8 cellular contexts compared by ENCODE assay signal in genomic region chr20:36435799-36436541, GRCh38.
DNase-seq lines count a peak whose midpoint lies in the region; ATAC-seq and TF ChIP-seq lines count a peak whose summit lies in the region.

No MANE protein-coding gene starts in this region.

- no peak overlapping the region for H3K27ac Mint-ChIP-seq in activated naive CD8-positive, alpha-beta T cell

- H3K4me3 ChIP-seq in SK-N-SH (ENCODE audit: low read depth in 2 of 2, low read length in 1 of 2) (peak overlapping the region; percentile 35 to 39), heart right ventricle (peak overlapping the region; percentile 7 to 50 (median 38)), vagina (peak overlapping the region; percentile 35 to 42)

- no peaks in the 10 kb centered on the region for H3K27me3 ChIP-seq in SK-N-SH (ENCODE audit: insufficient read depth)
- peaks cover 0 to 28% (median 21%) of the 10 kb centered on the region in 7 donors for H3K27me3 ChIP-seq in heart right ventricle
- no peaks in the 10 kb centered on the region for H3K27me3 ChIP-seq in vagina

- no peaks in the 10 kb centered on the region for H3K79me2 ChIP-seq in SK-N-SH (ENCODE audit: insufficient read depth)

- H3K9me3 ChIP-seq in SK-N-SH: no peaks in the 10 kb centered on the region
- H3K9me3 ChIP-seq in heart right ventricle: no peaks in the 10 kb centered on the region
- H3K9me3 ChIP-seq in vagina: no peaks in the 10 kb centered on the region

- H3K36me3 Mint-ChIP-seq in activated naive CD8-positive, alpha-beta T cell: no peaks in the 10 kb centered on the region

- TF ChIP-seq RAD21 in SK-N-SH (IDR thresholded peaks at IDR 0.05; ENCODE audit: low read length): no peak

- peaks cover 2% of the 10 kb centered on the region for H3K4me1 Mint-ChIP-seq in activated naive CD8-positive, alpha-beta T cell (ENCODE audit: low read depth)

- peak overlapping the region; percentile 58 for H3K4me3 Mint-ChIP-seq in activated naive CD8-positive, alpha-beta T cell

- H3K9ac ChIP-seq in SK-N-SH: no peak overlapping the region

- CTCF ChIA-PET in HEK293T (lab: Yijun Ruan, JAX): interaction anchor here (1.3 kb wide), 1 partner anchor 36 kb away, joined by 4 read pairs; no protein-coding TSS in a partner anchor
- CTCF ChIA-PET in SK-N-SH (lab: Yijun Ruan, JAX): interaction anchor here (0.9 to 6.7 kb wide), 3 partner anchors 13 to 229 kb away, joined by 3 to 219 read pairs (median 3); no protein-coding TSS in a partner anchor

- no peak for TF ChIP-seq POLR2A in vagina (IDR thresholded peaks at IDR 0.05)

- no peaks in the 10 kb centered on the region for H3K36me3 ChIP-seq in SK-N-SH (replicated peaks in 1 of 2; ENCODE audit: control insufficient read depth in 1 of 2, insufficient read depth in 2 of 2, low read length in 1 of 2)
- no peaks in the 10 kb centered on the region for H3K36me3 ChIP-seq in heart right ventricle
- H3K36me3 ChIP-seq in vagina: no peaks in the 10 kb centered on the region

- H3K27me3 Mint-ChIP-seq in activated naive CD8-positive, alpha-beta T cell: no peaks in the 10 kb centered on the region

- H3K27ac ChIP-seq in 22Rv1: no peak overlapping the region
- H3K27ac ChIP-seq in SK-N-SH (ENCODE audit: low read depth in 2 of 2, low read length in 1 of 2): no peak overlapping the region
- no peak overlapping the region for H3K27ac ChIP-seq in heart right ventricle
- no peak overlapping the region for H3K27ac ChIP-seq in vagina

- peaks cover 0 to 4% of the 10 kb centered on the region in 2 experiments; a peak in 1 of 4 replicates for H3K4me1 ChIP-seq in SK-N-SH (ENCODE audit: control insufficient read depth in 1 of 2, insufficient read depth in 2 of 2, low read depth in 1 of 2, low read length in 1 of 2)
- peaks cover 0 to 14% (median 3%) of the 10 kb centered on the region in 9 donors for H3K4me1 ChIP-seq in heart right ventricle
- peaks cover 10% of the 10 kb centered on the region for H3K4me1 ChIP-seq in vagina

- H3K4me2 ChIP-seq in SK-N-SH: peak overlapping the region; percentile 44; the same call in 1 of the 2 replicates

- no peaks in the 10 kb centered on the region for H3K9me3 Mint-ChIP-seq in activated naive CD8-positive, alpha-beta T cell (ENCODE audit: low read depth)

- TF ChIP-seq CTCF in 22Rv1 (IDR thresholded peaks at IDR 0.05) (peak; percentile 52), SK-N-SH (IDR thresholded peaks at IDR 0.05) (no peak), heart right ventricle (IDR thresholded peaks at IDR 0.05) (no peak), vagina (IDR thresholded peaks at IDR 0.05) (no peak)

- no peak overlapping the region for H2AFZ ChIP-seq in SK-N-SH (ENCODE audit: low read depth)

- DNase-seq in HEK293T (ENCODE audit: extremely low spot score) (peak; percentile 62), SK-N-SH (peak; percentile 88), heart right ventricle (peak; percentile 51 to 78), renal cortical epithelial cell (ENCODE audit: low read depth) (peak; percentile 34), vagina (ENCODE audit: extremely low spot score in 2 of 2) (no peak), NCI-H1105 (lab: John Stamatoyannopoulos, UW) (no peak)

- H4K20me1 ChIP-seq in SK-N-SH (ENCODE audit: insufficient read depth): no peaks in the 10 kb centered on the region

- H3K9me2 ChIP-seq in SK-N-SH: no peaks in the 10 kb centered on the region

- POLR2A ChIA-PET in HEK293T (lab: Yijun Ruan, JAX) (no interaction called here), SK-N-SH (lab: Yijun Ruan, JAX) (no interaction called here)

- intact Hi-C loops in heart right ventricle (cut with DNase I): loop anchor here in 8 of 10 donors (5.0 to 10.0 kb wide), 7 partner anchors 161 to 451 kb away; no protein-coding TSS in a partner anchor
- intact Hi-C loops in vagina (cut with DNase I): loop anchor here (2.0 kb wide), 1 partner anchor 233 kb away; no protein-coding TSS in a partner anchor

- WGBS in SK-N-SH (ENCODE audit: low lambda C conversion rate): 65% methylated on average over 10 of the region's 52 CpGs
- WGBS in heart right ventricle, 2 donors: 23 to 25% methylated on average over 52 of the region's 52 CpGs

- no peaks in the 10 kb centered on the region for H3F3A ChIP-seq in SK-N-SH (replicated peaks; ENCODE audit: insufficient read depth)

- peak; percentile 40 to 77 (median 59) for ATAC-seq in heart right ventricle

- no peak for TF ChIP-seq EP300 in SK-N-SH (IDR thresholded peaks at IDR 0.05; ENCODE audit: borderline replicate concordance in 1 of 2, low read depth in 1 of 2, low read length in 1 of 2)

TF ChIP-seq in HEK293T, 16 proteins besides CTCF, POLR2A, EP300 and RAD21:
- TF ChIP-seq ARNT (IDR thresholded peaks at IDR 0.05) (no peak), ZNF384 (IDR thresholded peaks at IDR 0.05) (no peak), BHLHE40 (IDR thresholded peaks at IDR 0.05; ENCODE audit: borderline replicate concordance) (no peak), FOXM1 (IDR thresholded peaks at IDR 0.05; ENCODE audit: borderline replicate concordance) (no peak), L3MBTL2 (conservative IDR thresholded peaks at IDR 0.05) (no peak), CTBP1 (IDR thresholded peaks at IDR 0.05; ENCODE audit: borderline replicate concordance) (no peak), ELF4 (IDR thresholded peaks at IDR 0.05) (no peak), LEF1 (IDR thresholded peaks at IDR 0.05; ENCODE audit: borderline replicate concordance) (no peak), HDGF (IDR thresholded peaks at IDR 0.05; ENCODE audit: borderline replicate concordance) (no peak), SUZ12 (IDR thresholded peaks at IDR 0.05) (no peak), SP1 (IDR thresholded peaks at IDR 0.05) (no peak), NFRKB (IDR thresholded peaks at IDR 0.05) (no peak), FOXK2 (IDR thresholded peaks at IDR 0.05) (no peak), FOXA1 (IDR thresholded peaks at IDR 0.05) (no peak), PKNOX1 (IDR thresholded peaks at IDR 0.05) (no peak), TARDBP (IDR thresholded peaks at IDR 0.05) (no peak)
TF ChIP-seq in HEK293T: peak in this region for 0.

TF ChIP-seq in SK-N-SH, 30 proteins besides CTCF, POLR2A, EP300 and RAD21:
- TF ChIP-seq ELF1 (IDR thresholded peaks at IDR 0.05) (no peak), MXI1 (IDR thresholded peaks at IDR 0.05; ENCODE audit: low read depth, low read length) (no peak), CHD2 (IDR thresholded peaks at IDR 0.05; ENCODE audit: low read length, partially characterized antibody) (no peak), SIN3A (IDR thresholded peaks at IDR 0.05; ENCODE audit: borderline replicate concordance, low read depth, low read length) (no peak), POLR2AphosphoS5 (IDR thresholded peaks at IDR 0.05; ENCODE audit: low read depth, low read length) (no peak), NRF1 (IDR thresholded peaks at IDR 0.05; ENCODE audit: low read depth, low read length) (peak; percentile 69), USF2 (IDR thresholded peaks at IDR 0.05; ENCODE audit: borderline replicate concordance, low read depth, low read length) (no peak), NFIC (IDR thresholded peaks at IDR 0.05; ENCODE audit: borderline replicate concordance) (no peak)

Comparison
In these comparisons a context has a peak if more than half of its experiments do, and no peak if none do; other contexts are left out.
1. DNase-seq: peak in HEK293T (single experiment), SK-N-SH (single experiment), heart right ventricle (2 of 2) and renal cortical epithelial cell (single experiment); none in vagina (0 of 2) and NCI-H1105 (single experiment).
2. Peak in every context shown above with its lines, with median percentiles within 50 percentile points of each other: H3K4me3 ChIP-seq.